17 cellular contexts compared by ENCODE assay signal in the genomic region with DNA sequence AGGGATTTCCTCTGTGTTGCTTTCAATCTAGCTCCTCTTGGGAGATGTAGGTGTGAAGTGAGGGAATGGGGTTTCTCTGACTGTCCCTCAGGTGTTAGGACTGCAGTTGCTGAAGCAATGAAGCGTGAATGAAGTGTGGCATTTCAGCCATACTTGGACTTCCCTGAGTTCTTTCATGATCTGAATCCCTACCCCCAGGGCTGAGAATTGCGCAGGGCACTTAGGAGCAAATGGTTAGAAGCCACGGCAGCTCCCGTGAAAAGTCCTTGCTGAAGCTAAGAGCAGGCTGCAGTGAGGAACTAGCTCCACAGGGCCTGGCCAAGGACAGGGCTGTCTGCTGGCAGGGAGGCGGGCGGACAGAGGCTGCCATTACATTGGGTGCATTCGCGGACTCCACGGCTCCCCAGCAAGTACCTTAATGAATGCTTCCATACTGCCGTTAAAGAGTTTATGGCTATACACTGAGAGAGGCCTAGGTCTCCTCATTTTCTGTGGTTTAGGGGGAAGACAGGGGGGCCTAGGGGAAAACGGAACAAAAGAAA.
A peak's percentile ranks its signal among the peaks of the same experiment; 100 is the strongest.
DNase-seq lines count a peak whose midpoint lies in the region; ATAC-seq, FAIRE-seq and TF ChIP-seq lines count a peak whose summit lies in the region.
"Had no signal": no experiment of that assay in that cellular context is flagged by ENCODE, and none has a peak within 500 bp of the region (broad histone marks: within the 10 kb centered on the region; RNA-seq: fewer than 3 reads in every experiment).

No MANE protein-coding gene starts in this region.

- H3K27me3 ChIP-seq in SK-N-SH (ENCODE audit: insufficient read depth), result no peaks in the 10 kb centered on the region
- H3K27me3 ChIP-seq: BE2C had no signal

- H3K9me3 ChIP-seq in SK-N-SH, result no peaks in the 10 kb centered on the region
- H3K9me3 ChIP-seq: BE2C, Caco-2 had no signal

- POLR2A ChIA-PET in SK-N-SH (lab: Yijun Ruan, JAX), result no interaction called here

- 80% methylated on average over 11 of the region's 11 CpGs for WGBS in SK-N-SH (ENCODE audit: low lambda C conversion rate)

- CTCF ChIA-PET in SK-N-SH (lab: Yijun Ruan, JAX), result interaction anchor here (0.7 to 0.8 kb wide), 2 partner anchors 13 to 44 kb away, joined by 3 to 4 read pairs; no protein-coding TSS in a partner anchor

- ATAC-seq in GM21619 (IDR thresholded peaks at IDR 0.05; ENCODE audit: unreplicated experiment), result no peak
- ATAC-seq: HepG2 had no signal

- H3K9me2 ChIP-seq in SK-N-SH, result no peaks in the 10 kb centered on the region

- no peak for TF ChIP-seq CTCF in SK-N-SH (IDR thresholded peaks at IDR 0.05)

- H3F3A ChIP-seq in SK-N-SH (replicated peaks; ENCODE audit: insufficient read depth), result no peaks in the 10 kb centered on the region

- no peak for FAIRE-seq in RCC 7860 (lab: Jason Lieb, UNC)
- FAIRE-seq: A204.1, HepG2, HTR-8/SVneo had no signal

- no peak overlapping the region for H3K4me2 ChIP-seq in SK-N-SH

- H2AFZ ChIP-seq in SK-N-SH (ENCODE audit: low read depth), result no peak overlapping the region

- H3K36me3 ChIP-seq in SK-N-SH (replicated peaks in 1 of 2; ENCODE audit: control insufficient read depth in 1 of 2, insufficient read depth in 2 of 2, low read length in 1 of 2), result no peaks in the 10 kb centered on the region
- H3K36me3 ChIP-seq: BE2C had no signal

- no peak for TF ChIP-seq EP300 in SK-N-SH (IDR thresholded peaks at IDR 0.05; ENCODE audit: borderline replicate concordance in 1 of 2, low read depth in 1 of 2, low read length in 1 of 2)

- peak; percentile 19 for DNase-seq in ELF-1 (ENCODE audit: low read depth, low spot score)
- peak; percentile 6 for DNase-seq in M059J (ENCODE audit: low read depth)
- peak; percentile 20 for DNase-seq in left kidney (ENCODE audit: low read depth, low spot score)
- peak; percentile 39 for DNase-seq in retina
- DNase-seq in RCC 7860 (ENCODE audit: low spot score), result no peak
- DNase-seq in SK-N-SH, result no peak
- DNase-seq: BE2C; Caco-2; CD8-positive, alpha-beta memory T cell; DND-41; GF-D8; GOT3; H9 had no signal

- H4K20me1 ChIP-seq in SK-N-SH (ENCODE audit: insufficient read depth), result no peaks in the 10 kb centered on the region

- no peaks in the 10 kb centered on the region for H3K79me2 ChIP-seq in SK-N-SH (ENCODE audit: insufficient read depth)

- H3K4me3 ChIP-seq in SK-N-SH (ENCODE audit: low read depth in 2 of 2, low read length in 1 of 2), result no peak overlapping the region

- no peak overlapping the region for H3K9ac ChIP-seq in SK-N-SH

- H3K27ac ChIP-seq in SK-N-SH (ENCODE audit: low read depth in 2 of 2, low read length in 1 of 2), result no peak overlapping the region

- peaks cover 0 to 36% of the 10 kb centered on the region in 2 experiments; a peak in 2 of 4 replicates for H3K4me1 ChIP-seq in SK-N-SH (ENCODE audit: control insufficient read depth in 1 of 2, insufficient read depth in 2 of 2, low read depth in 1 of 2, low read length in 1 of 2)
- H3K4me1 ChIP-seq: Caco-2 had no signal

- TF ChIP-seq RAD21 in SK-N-SH (IDR thresholded peaks at IDR 0.05; ENCODE audit: low read length), result no peak

TF ChIP-seq in SK-N-SH, 30 proteins besides CTCF, POLR2A, EP300 and RAD21:
- TF ChIP-seq, protein P1, sequence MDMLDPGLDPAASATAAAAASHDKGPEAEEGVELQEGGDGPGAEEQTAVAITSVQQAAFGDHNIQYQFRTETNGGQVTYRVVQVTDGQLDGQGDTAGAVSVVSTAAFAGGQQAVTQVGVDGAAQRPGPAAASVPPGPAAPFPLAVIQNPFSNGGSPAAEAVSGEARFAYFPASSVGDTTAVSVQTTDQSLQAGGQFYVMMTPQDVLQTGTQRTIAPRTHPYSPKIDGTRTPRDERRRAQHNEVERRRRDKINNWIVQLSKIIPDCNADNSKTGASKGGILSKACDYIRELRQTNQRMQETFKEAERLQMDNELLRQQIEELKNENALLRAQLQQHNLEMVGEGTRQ (IDR thresholded peaks at IDR 0.05; ENCODE audit: borderline replicate concordance, low read depth, low read length), result no peak
- no peak for TF ChIP-seq FOSL2 (IDR thresholded peaks at IDR 0.05; ENCODE audit: borderline replicate concordance, low read depth)
- TF ChIP-seq GABPA (IDR thresholded peaks at IDR 0.05; ENCODE audit: low read depth), result no peak
- TF ChIP-seq, protein P2, sequence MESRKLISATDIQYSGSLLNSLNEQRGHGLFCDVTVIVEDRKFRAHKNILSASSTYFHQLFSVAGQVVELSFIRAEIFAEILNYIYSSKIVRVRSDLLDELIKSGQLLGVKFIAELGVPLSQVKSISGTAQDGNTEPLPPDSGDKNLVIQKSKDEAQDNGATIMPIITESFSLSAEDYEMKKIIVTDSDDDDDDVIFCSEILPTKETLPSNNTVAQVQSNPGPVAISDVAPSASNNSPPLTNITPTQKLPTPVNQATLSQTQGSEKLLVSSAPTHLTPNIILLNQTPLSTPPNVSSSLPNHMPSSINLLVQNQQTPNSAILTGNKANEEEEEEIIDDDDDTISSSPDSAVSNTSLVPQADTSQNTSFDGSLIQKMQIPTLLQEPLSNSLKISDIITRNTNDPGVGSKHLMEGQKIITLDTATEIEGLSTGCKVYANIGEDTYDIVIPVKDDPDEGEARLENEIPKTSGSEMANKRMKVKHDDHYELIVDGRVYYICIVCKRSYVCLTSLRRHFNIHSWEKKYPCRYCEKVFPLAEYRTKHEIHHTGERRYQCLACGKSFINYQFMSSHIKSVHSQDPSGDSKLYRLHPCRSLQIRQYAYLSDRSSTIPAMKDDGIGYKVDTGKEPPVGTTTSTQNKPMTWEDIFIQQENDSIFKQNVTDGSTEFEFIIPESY (IDR thresholded peaks at IDR 0.05; ENCODE audit: borderline replicate concordance, low read depth), result no peak
- no peak for TF ChIP-seq TAF1 (IDR thresholded peaks at IDR 0.05; ENCODE audit: borderline replicate concordance, low read depth, low read length)
- no peak for TF ChIP-seq RCOR1 (IDR thresholded peaks at IDR 0.05; ENCODE audit: low read length)
- no peak for TF ChIP-seq SMC3 (IDR thresholded peaks at IDR 0.05; ENCODE audit: low read depth, low read length)
- no peak for TF ChIP-seq MEF2A (IDR thresholded peaks at IDR 0.05; ENCODE audit: borderline replicate concordance, low read depth)
- no peak for TF ChIP-seq FOXM1 (IDR thresholded peaks at IDR 0.05; ENCODE audit: low read depth)
- no peak for TF ChIP-seq ELF1 (IDR thresholded peaks at IDR 0.05)
- no peak for TF ChIP-seq TEAD4 (IDR thresholded peaks at IDR 0.05; ENCODE audit: borderline replicate concordance, insufficient read depth)
- no peak for TF ChIP-seq MXI1 (IDR thresholded peaks at IDR 0.05; ENCODE audit: low read depth, low read length)
- no peak for TF ChIP-seq RXRA (IDR thresholded peaks at IDR 0.05; ENCODE audit: borderline replicate concordance, low read depth)
- TF ChIP-seq JUND (IDR thresholded peaks at IDR 0.05), result no peak
- TF ChIP-seq TCF12 (IDR thresholded peaks at IDR 0.05), result no peak
- no peak for TF ChIP-seq RFX5 (IDR thresholded peaks at IDR 0.05; ENCODE audit: low read length)
- TF ChIP-seq, protein P3, sequence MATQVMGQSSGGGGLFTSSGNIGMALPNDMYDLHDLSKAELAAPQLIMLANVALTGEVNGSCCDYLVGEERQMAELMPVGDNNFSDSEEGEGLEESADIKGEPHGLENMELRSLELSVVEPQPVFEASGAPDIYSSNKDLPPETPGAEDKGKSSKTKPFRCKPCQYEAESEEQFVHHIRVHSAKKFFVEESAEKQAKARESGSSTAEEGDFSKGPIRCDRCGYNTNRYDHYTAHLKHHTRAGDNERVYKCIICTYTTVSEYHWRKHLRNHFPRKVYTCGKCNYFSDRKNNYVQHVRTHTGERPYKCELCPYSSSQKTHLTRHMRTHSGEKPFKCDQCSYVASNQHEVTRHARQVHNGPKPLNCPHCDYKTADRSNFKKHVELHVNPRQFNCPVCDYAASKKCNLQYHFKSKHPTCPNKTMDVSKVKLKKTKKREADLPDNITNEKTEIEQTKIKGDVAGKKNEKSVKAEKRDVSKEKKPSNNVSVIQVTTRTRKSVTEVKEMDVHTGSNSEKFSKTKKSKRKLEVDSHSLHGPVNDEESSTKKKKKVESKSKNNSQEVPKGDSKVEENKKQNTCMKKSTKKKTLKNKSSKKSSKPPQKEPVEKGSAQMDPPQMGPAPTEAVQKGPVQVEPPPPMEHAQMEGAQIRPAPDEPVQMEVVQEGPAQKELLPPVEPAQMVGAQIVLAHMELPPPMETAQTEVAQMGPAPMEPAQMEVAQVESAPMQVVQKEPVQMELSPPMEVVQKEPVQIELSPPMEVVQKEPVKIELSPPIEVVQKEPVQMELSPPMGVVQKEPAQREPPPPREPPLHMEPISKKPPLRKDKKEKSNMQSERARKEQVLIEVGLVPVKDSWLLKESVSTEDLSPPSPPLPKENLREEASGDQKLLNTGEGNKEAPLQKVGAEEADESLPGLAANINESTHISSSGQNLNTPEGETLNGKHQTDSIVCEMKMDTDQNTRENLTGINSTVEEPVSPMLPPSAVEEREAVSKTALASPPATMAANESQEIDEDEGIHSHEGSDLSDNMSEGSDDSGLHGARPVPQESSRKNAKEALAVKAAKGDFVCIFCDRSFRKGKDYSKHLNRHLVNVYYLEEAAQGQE (IDR thresholded peaks at IDR 0.05; ENCODE audit: low read depth, low read length), result no peak
- TF ChIP-seq, protein P4, sequence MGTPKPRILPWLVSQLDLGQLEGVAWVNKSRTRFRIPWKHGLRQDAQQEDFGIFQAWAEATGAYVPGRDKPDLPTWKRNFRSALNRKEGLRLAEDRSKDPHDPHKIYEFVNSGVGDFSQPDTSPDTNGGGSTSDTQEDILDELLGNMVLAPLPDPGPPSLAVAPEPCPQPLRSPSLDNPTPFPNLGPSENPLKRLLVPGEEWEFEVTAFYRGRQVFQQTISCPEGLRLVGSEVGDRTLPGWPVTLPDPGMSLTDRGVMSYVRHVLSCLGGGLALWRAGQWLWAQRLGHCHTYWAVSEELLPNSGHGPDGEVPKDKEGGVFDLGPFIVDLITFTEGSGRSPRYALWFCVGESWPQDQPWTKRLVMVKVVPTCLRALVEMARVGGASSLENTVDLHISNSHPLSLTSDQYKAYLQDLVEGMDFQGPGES (IDR thresholded peaks at IDR 0.05; ENCODE audit: low read depth, low read length), result no peak
- TF ChIP-seq GATA2 (CRISPR knock-in tag; IDR thresholded peaks at IDR 0.05), result no peak
- TF ChIP-seq FOXJ3 (CRISPR knock-in tag; IDR thresholded peaks at IDR 0.05), result no peak

Comparison
In these comparisons a context has a peak if more than half of its experiments do, and no peak if none do; other contexts are left out.
1. DNase-seq: peak in ELF-1 (single experiment), M059J (single experiment), left kidney (single experiment) and retina (single experiment); none in RCC 7860 (single experiment) and SK-N-SH (single experiment).